1 cellular context compared by ENCODE assay signal in the genomic region with DNA sequence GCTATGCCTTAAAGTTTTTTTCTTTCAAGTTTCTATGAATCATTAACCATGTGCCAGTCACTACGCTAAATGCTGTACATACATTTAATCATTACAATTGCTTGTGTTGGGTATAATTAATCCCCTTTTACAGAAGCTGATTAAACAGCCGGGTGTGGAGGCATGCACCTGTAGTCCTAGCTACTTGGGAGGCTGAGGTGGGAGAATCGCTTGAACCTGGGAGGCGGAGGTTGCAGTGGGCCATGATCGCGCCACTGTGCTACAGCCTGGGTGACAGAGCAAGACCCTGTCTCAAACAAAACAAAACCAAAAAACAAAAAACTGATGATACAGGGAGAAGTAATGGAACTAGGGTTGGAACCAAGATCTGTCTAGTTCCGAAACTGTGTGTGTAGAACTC.
TF ChIP-seq lines count a peak whose summit lies in the region.

No MANE protein-coding gene starts in this region.

TF ChIP-seq in IMR-90, 13 proteins besides CTCF, POLR2A, EP300 and RAD21:
- TF ChIP-seq NFE2L2 (IDR thresholded peaks at IDR 0.05; ENCODE audit: low read depth, low read length) (no peak), SMC3 (IDR thresholded peaks at IDR 0.05; ENCODE audit: low read depth, low read length) (no peak), CHD1 (IDR thresholded peaks at IDR 0.05; ENCODE audit: low read depth, low read length) (no peak)
